8 cellular contexts compared by ENCODE assay signal in the genomic region with DNA sequence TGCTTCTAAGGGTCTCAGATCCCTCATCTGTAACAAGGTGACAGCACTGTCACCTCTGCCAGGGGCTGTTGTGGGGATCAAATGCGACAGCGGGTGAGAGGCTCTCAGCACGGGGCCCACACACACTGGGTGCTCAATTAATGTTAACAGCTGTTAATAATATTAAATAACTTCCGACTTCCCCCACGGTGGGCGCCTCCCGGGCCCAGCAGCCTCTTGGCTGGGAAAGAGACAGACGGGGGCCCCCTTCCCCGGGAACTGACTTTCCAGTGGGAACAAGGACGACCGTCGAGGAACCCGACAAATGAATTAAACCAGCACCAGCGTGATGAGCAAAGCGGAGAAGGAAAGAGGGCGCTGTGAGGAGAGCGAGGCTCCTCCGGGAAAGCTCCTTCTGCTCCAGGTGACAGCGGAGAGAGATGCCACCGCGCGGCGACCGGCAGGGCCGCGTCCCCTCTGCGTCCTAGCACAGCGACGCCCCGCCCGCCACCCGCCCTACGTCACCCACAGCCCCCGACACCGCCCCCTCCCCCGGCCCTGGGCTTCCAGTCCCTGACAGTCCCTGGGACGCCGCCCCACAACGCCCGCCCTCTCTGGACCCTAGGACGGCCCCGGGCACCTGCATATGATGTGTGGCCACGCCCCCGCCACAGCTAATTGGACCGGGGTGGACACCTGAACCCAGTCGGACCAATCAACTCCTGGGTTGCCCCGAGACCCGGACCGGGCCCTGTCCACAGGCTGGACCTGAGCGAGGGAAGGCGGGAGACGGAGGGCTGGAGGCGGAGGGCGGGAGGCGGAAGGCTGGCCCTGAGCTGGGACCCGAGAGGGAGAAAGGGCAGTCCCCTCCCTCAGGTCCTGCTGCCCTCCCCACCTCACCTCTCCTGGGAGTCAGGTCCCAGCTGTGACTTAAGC. TPM values are rescaled to one million over a fixed set of nuclear protein-coding genes. Genes with fewer than 3 reads are reported as not detected.
A peak's percentile ranks its signal among the peaks of the same experiment; 100 is the strongest.
DNase-seq lines count a peak whose midpoint lies in the region; ATAC-seq and TF ChIP-seq lines count a peak whose summit lies in the region.
"Had no signal": no experiment of that assay in that cellular context is flagged by ENCODE, and none has a peak within 500 bp of the region (broad histone marks: within the 10 kb centered on the region; RNA-seq: fewer than 3 reads in every experiment).

No MANE protein-coding gene starts in this region.

- H3K9me3 ChIP-seq in sigmoid colon = no peaks in the 10 kb centered on the region

- no peaks in the 10 kb centered on the region for H3K9me3 Mint-ChIP-seq in T-helper 2 cell treated with Interferon-gamma antibody and Interleukin-4, amounts not matched to agents 5 μg/mL and 100 μg/mL, for 36 hours

- H3K36me3 ChIP-seq in sigmoid colon = no peaks in the 10 kb centered on the region

- H3K27ac Mint-ChIP-seq in T-helper 2 cell treated with Interferon-gamma antibody and Interleukin-4, amounts not matched to agents 5 μg/mL and 100 μg/mL, for 36 hours = no peak overlapping the region

- H3K27ac ChIP-seq in sigmoid colon = peak overlapping the region in 1 of 4 donors; percentile 22

- H3K4me1 ChIP-seq in sigmoid colon = peaks cover 0 to 29% (median 19%) of the 10 kb centered on the region in 4 donors

- intact Hi-C loops in left cardiac atrium (cut with DNase I) = loop anchor here in 1 of 2 donors (10.0 kb wide), 1 partner anchor 280 kb away; no protein-coding TSS in a partner anchor
- intact Hi-C loops in sigmoid colon (cut with DNase I) = no loop called here

- peak overlapping the region; percentile 21 for H3K4me3 Mint-ChIP-seq in T-helper 2 cell treated with Interferon-gamma antibody and Interleukin-4, amounts not matched to agents 5 μg/mL and 100 μg/mL, for 36 hours

- H3K4me1 Mint-ChIP-seq in T-helper 2 cell treated with Interferon-gamma antibody and Interleukin-4, amounts not matched to agents 5 μg/mL and 100 μg/mL, for 36 hours (ENCODE audit: low read depth) = no peaks in the 10 kb centered on the region

- H3K4me3 ChIP-seq in sigmoid colon = no peak overlapping the region

- no peak for TF ChIP-seq CTCF in sigmoid colon (IDR thresholded peaks at IDR 0.05)

- TF ChIP-seq POLR2A in sigmoid colon (IDR thresholded peaks at IDR 0.05) = no peak

- H3K27me3 Mint-ChIP-seq in T-helper 2 cell treated with Interferon-gamma antibody and Interleukin-4, amounts not matched to agents 5 μg/mL and 100 μg/mL, for 36 hours (ENCODE audit: low read depth) = peaks cover 55% of the 10 kb centered on the region

- WGBS in sigmoid colon, 2 donors = 7 to 8% methylated on average over 56 of the region's 56 CpGs

- H3K36me3 Mint-ChIP-seq in T-helper 2 cell treated with Interferon-gamma antibody and Interleukin-4, amounts not matched to agents 5 μg/mL and 100 μg/mL, for 36 hours (ENCODE audit: low read depth) = no peaks in the 10 kb centered on the region

- DNase-seq in NCI-H1417 (lab: John Stamatoyannopoulos, UW) = peak; percentile 62 to 76 (median 71)
- DNase-seq in T-helper 2 cell treated with Interferon-gamma antibody and Interleukin-4, amounts not matched to agents 5 μg/mL and 100 μg/mL, for 36 hours (ENCODE audit: low spot score) = no peak
- DNase-seq in left cardiac atrium = peak; percentile 66
- DNase-seq in sigmoid colon = peak; percentile 68
- no peak for DNase-seq in kidney glomerular epithelial cell (lab: John Stamatoyannopoulos, UW)

- H3K27me3 ChIP-seq in sigmoid colon = peaks cover 13 to 32% (median 24%) of the 10 kb centered on the region in 3 donors

- TF ChIP-seq EP300 in sigmoid colon (IDR thresholded peaks at IDR 0.05) = no peak

- ATAC-seq in left cardiac atrium (peak; percentile 79 to 83), HG03025 (IDR thresholded peaks at IDR 0.05; ENCODE audit: low FRiP score, unreplicated experiment) (no peak), GM18909 (IDR thresholded peaks at IDR 0.05; ENCODE audit: poor library complexity, unreplicated experiment) (no peak)

RNA-seq across cellular contexts. Expression of a gene that starts 38.2 kb away (rescaled TPM):
- total RNA-seq in left cardiac atrium (not detected), sigmoid colon (under 1 TPM in 2 of 4 donors, not detected in 2; 0.36 to 0.54 TPM)
- polyA plus RNA-seq in sigmoid colon = under 1 TPM in 1 of 3 donors, not detected in 2; 0.09 TPM
- total RNA-seq: pulmonary artery endothelial cell had no signal

Comparison
In these comparisons a context has a peak if more than half of its experiments do, and no peak if none do; other contexts are left out.
1. DNase-seq: peak in NCI-H1417 (3 of 3), left cardiac atrium (single experiment) and sigmoid colon (single experiment); none in T-helper 2 cell treated with Interferon-gamma antibody and Interleukin-4, amounts not matched to agents 5 μg/mL and 100 μg/mL, for 36 hours (single experiment) and kidney glomerular epithelial cell (single experiment).
2. ATAC-seq: peak in left cardiac atrium (2 of 2); none in HG03025 (single experiment) and GM18909 (single experiment).